In the genomic region with DNA sequence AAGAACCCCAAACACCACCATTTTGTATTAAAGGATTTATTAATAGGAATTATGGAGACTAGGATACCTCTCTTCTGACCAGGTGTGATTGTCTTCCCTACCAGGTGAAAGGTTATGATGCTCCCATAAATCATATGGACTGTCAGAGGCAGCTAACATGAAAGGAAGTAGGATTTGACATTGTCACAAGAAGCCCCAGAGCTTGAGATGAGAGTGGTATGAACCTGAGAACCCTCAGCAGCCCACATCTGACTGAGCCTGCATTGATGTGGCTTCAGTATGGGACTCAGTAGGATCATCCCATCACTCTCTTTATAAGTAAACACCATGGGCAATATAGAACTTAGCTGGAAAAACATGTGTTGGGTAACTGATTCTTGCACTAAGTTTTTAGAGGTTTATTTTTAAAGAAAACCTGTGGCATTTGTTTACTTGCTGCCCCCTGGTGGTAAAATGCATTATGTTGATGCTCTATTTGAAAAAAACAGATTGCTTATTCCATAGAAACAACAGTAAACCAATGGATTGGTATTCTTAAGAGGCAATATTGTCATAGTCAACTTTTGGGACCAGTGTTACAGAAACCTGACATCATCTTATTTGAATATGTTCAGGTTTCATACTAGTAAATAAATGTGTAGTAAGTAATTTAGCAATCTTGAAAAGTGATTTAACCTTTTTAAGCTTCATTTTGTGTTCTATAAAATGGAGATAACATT, we compare ENCODE assay signal across 8 cellular contexts. TPM values are rescaled to one million over a fixed set of nuclear protein-coding genes. Genes with fewer than 3 reads are reported as not detected.
A peak's percentile ranks its signal among the peaks of the same experiment; 100 is the strongest.
DNase-seq lines count a peak whose midpoint lies in the region; ATAC-seq, FAIRE-seq and TF ChIP-seq lines count a peak whose summit lies in the region.

No MANE protein-coding gene starts in this region.

- H2AFZ ChIP-seq in astrocyte (ENCODE audit: low read depth, low read length), result no peak overlapping the region

- H3K4me1 Mint-ChIP-seq in astrocyte (ENCODE audit: low read depth, unreplicated experiment), result peaks cover 5% of the 10 kb centered on the region

- no peaks in the 10 kb centered on the region for H3K27me3 ChIP-seq in astrocyte (ENCODE audit: insufficient read depth, low read length)

- no peaks in the 10 kb centered on the region for H3K36me3 ChIP-seq in astrocyte (ENCODE audit: insufficient read depth, low read length)

- no peaks in the 10 kb centered on the region for H3K27me3 Mint-ChIP-seq in astrocyte (ENCODE audit: low read depth, unreplicated experiment)

- DNase-seq in AG08396 (ENCODE audit: low spot score), result peak; percentile 15
- peak; percentile 28 for DNase-seq in Daoy (ENCODE audit: low read depth)
- DNase-seq in NCI-H2171 (lab: John Stamatoyannopoulos, UW), result peak; percentile 46
- DNase-seq in astrocyte (ENCODE audit: low read depth), result no peak
- peak; percentile 54 for DNase-seq in kidney tubule cell (ENCODE audit: low spot score)

- no peak overlapping the region for H3K4me2 ChIP-seq in astrocyte (ENCODE audit: low read length)

- ATAC-seq in GM21786 (IDR thresholded peaks at IDR 0.05; ENCODE audit: unreplicated experiment) (no peak), GM18858 (IDR thresholded peaks at IDR 0.05; ENCODE audit: unreplicated experiment) (no peak), GM21825 (IDR thresholded peaks at IDR 0.05; ENCODE audit: unreplicated experiment) (no peak)

- no peaks in the 10 kb centered on the region for H3K79me2 ChIP-seq in astrocyte (ENCODE audit: insufficient read depth, low read length)

- peak; percentile 13 for FAIRE-seq in astrocyte (lab: Jason Lieb, UNC)

- peaks cover 6% of the 10 kb centered on the region for H3K36me3 Mint-ChIP-seq in astrocyte (ENCODE audit: low read depth, unreplicated experiment)

- H3K27ac ChIP-seq in astrocyte (ENCODE audit: low read depth, low read length), result no peak overlapping the region

- peaks cover 3% of the 10 kb centered on the region for H3K9me3 ChIP-seq in astrocyte (ENCODE audit: insufficient read depth, low read depth, low read length)

- H3K4me1 ChIP-seq in astrocyte (ENCODE audit: insufficient read depth, low read length), result no peaks in the 10 kb centered on the region

- no peak overlapping the region for H3K4me3 ChIP-seq in astrocyte (ENCODE audit: insufficient read depth, low read depth, low read length)

- H3K9me3 Mint-ChIP-seq in astrocyte (ENCODE audit: unreplicated experiment), result no peaks in the 10 kb centered on the region

- no peak overlapping the region for H3K4me3 Mint-ChIP-seq in astrocyte (ENCODE audit: unreplicated experiment)

- TF ChIP-seq CTCF in astrocyte (IDR thresholded peaks at IDR 0.05; ENCODE audit: insufficient read depth, low read depth, low read length), result peak; percentile 65

- H3K27ac Mint-ChIP-seq in astrocyte (ENCODE audit: unreplicated experiment), result no peak overlapping the region

- no peak overlapping the region for H3K9ac ChIP-seq in astrocyte (ENCODE audit: low read length)

- H4K20me1 ChIP-seq in astrocyte (ENCODE audit: insufficient read depth, low read length), result no peaks in the 10 kb centered on the region

RNA-seq across cellular contexts. Expression of a gene that starts 16.6 kb away (rescaled TPM):
- 282 and 610 TPM in 2 replicates for total RNA-seq in Daoy (2014; rRNA removed; shearing (Covaris generic))
- total RNA-seq in astrocyte, result 87.8 and 95.0 TPM in 2 replicates

RNA-seq across cellular contexts. Expression of a gene that starts 40.1 kb away (rescaled TPM):
- total RNA-seq in Daoy (2014; rRNA removed; shearing (Covaris generic)), result 21.3 and 29.0 TPM in 2 replicates
- total RNA-seq in astrocyte, result 20.3 and 23.7 TPM in 2 replicates
